Comparison of ENCODE assay signal across 34 cellular contexts in the genomic region with DNA sequence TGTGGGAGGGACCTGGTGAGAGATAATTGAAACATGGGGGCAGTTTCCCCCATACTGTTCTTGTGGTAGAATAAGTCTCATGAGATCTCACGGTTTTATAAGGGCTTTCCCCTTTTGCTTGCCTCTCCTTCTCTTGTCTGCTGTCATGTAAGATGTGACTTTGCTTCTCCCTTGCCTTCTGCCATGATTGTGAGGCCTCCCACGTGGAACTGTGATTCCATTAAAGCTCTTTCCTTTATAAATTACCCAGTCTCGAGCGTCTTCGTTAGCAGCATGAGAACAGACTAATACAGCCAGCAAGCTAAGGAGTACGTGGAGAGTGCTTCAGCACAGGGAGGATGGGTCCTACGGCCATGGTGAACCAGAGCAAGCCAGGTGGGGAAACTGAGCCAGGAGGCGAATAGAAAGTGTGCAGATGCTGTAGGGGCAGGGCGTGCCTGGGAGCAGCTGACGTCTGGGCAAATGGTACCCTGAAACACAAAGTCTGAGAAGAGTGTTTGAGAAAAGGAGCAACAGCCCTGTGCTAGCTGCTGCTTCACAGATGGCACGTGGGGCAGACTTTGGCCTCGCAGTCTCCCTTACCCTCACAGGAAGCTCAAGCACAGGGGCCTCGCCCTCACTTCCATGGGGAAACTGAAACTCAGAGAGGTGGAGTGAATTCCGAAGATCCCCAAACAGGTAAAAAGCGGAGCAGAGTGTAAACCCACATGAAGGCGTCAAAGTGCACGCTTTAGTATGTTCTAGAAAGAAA.
"Had no signal": no experiment of that assay in that cellular context is flagged by ENCODE, and none has a peak within 500 bp of the region (broad histone marks: within the 10 kb centered on the region; RNA-seq: fewer than 3 reads in every experiment).

No MANE protein-coding gene starts in this region.

- H3K9me3 ChIP-seq: adrenal gland, body of pancreas, breast epithelium had no signal

- H3K36me3 ChIP-seq: adrenal gland, brain microvascular endothelial cell, breast epithelium had no signal

- H3K36me3 Mint-ChIP-seq: activated CD4-positive, alpha-beta memory T cell treated with anti-CD3 and anti-CD28 coated beads for 36 hours; activated naive CD4-positive, alpha-beta T cell treated with anti-CD3 and anti-CD28 coated beads, Interleukin-2, amount 50 U/mL, for 72 hours; activated naive CD8-positive, alpha-beta T cell treated with anti-CD3 and anti-CD28 coated beads for 36 hours; T-cell had no signal

- H3K27me3 Mint-ChIP-seq: activated B cell treated with CpG ODN at 0.5 μM for 24 hours; activated CD4-positive, alpha-beta memory T cell treated with anti-CD3 and anti-CD28 coated beads for 36 hours; activated CD4-positive, alpha-beta T cell treated with anti-CD3 and anti-CD28 coated beads, Interleukin-2, amount 10 ng/mL, durations not matched to agents 24 days and 14 days; activated CD8-positive, alpha-beta T cell treated with anti-CD3 and anti-CD28 coated beads for 36 hours; activated T-helper 17 cell treated with anti-CD3 and anti-CD28 coated beads, Interleukin-2, amount 50 U/mL, for 72 hours had no signal

- DNase-seq: activated B cell treated with CpG ODN at 0.5 μM for 24 hours; activated CD4-positive, alpha-beta memory T cell treated with anti-CD3 and anti-CD28 coated beads for 36 hours; activated CD4-positive, alpha-beta T cell treated with anti-CD3 and anti-CD28 coated beads for 4 hours; activated CD4-positive, alpha-beta T cell treated with anti-CD3 and anti-CD28 coated beads, Interleukin-2, amount 10 ng/mL, durations not matched to agents 24 days and 14 days; activated CD4-positive, alpha-beta T cell treated with anti-CD3 and anti-CD28 coated beads, Interleukin-2, amount 50 U/mL, for 1 hour; activated CD4-positive, alpha-beta T cell treated with anti-CD3 and anti-CD28 coated beads, Interleukin-2, amount 50 U/mL, for 4 hours; activated CD4-positive, CD25-positive, alpha-beta regulatory T cell treated with anti-CD3 and anti-CD28 coated beads, Interleukin-2, amount 50 U/mL, for 72 hours; activated CD8-positive, alpha-beta memory T cell treated with anti-CD3 and anti-CD28 coated beads, Interleukin-2, amount 50 U/mL, for 4 hours; activated CD8-positive, alpha-beta T cell treated with anti-CD3 and anti-CD28 coated beads for 36 hours; activated effector memory CD4-positive, alpha-beta T cell treated with anti-CD3 and anti-CD28 coated beads, Interleukin-2, amount 50 U/mL, for 16 hours; activated gamma-delta T cell treated with Interleukin-2 at 50 U/mL for 16 hours; activated naive CD4-positive, alpha-beta T cell; activated naive CD4-positive, alpha-beta T cell treated with anti-CD3 and anti-CD28 coated beads for 36 hours; activated naive CD4-positive, alpha-beta T cell treated with anti-CD3 and anti-CD28 coated beads, Interleukin-2, amount 50 U/mL, for 16 hours; activated naive CD8-positive, alpha-beta T cell treated with anti-CD3 and anti-CD28 coated beads for 36 hours; activated T-cell treated with anti-CD3 and anti-CD28 coated beads for 4 hours; activated T-cell treated with anti-CD3 and anti-CD28 coated beads, Interleukin-2, amount 50 U/mL, for 1 hour; activated T-cell treated with anti-CD3 and anti-CD28 coated beads, Interleukin-2, amount 50 U/mL, for 4 hours; activated T-cell treated with anti-CD3 and anti-CD28 coated beads, Interleukin-2, amount 50 U/mL, for 72 hours; adrenal gland; amniotic stem cell; aorta; body of pancreas; brain microvascular endothelial cell; central memory CD4-positive, alpha-beta T cell; T-cell; T-helper 2 cell; T-helper 9 cell had no signal

- H3K9me3 Mint-ChIP-seq: activated B cell treated with CpG ODN at 0.5 μM for 24 hours; activated CD4-positive, alpha-beta memory T cell treated with anti-CD3 and anti-CD28 coated beads for 36 hours; activated CD4-positive, alpha-beta T cell treated with anti-CD3 and anti-CD28 coated beads, Interleukin-2, amount 10 ng/mL, durations not matched to agents 24 days and 14 days; activated CD8-positive, alpha-beta T cell treated with anti-CD3 and anti-CD28 coated beads for 36 hours; activated naive CD4-positive, alpha-beta T cell treated with anti-CD3 and anti-CD28 coated beads for 36 hours; activated naive CD4-positive, alpha-beta T cell treated with anti-CD3 and anti-CD28 coated beads, Interleukin-2, amount 50 U/mL, for 72 hours; activated naive CD8-positive, alpha-beta T cell treated with anti-CD3 and anti-CD28 coated beads for 36 hours; activated T-helper 1 cell treated with anti-CD3 and anti-CD28 coated beads, Interleukin-12 subunit alpha, Interleukin-12 subunit beta, Interleukin-2, Interleukin-4 antibody, amounts not matched to agents 30 ng/mL and 10 ng/mL and 1 ng/mL, durations not matched to agents 14 hours and 24 hours and 36 hours; activated T-helper 17 cell treated with anti-CD3 and anti-CD28 coated beads, Interleukin-2, amount 50 U/mL, for 72 hours; T-helper 2 cell treated with Interferon-gamma antibody and Interleukin-4, amounts not matched to agents 5 μg/mL and 100 μg/mL, for 36 hours had no signal

- H3K4me1 ChIP-seq: body of pancreas, breast epithelium had no signal

- H3K4me1 Mint-ChIP-seq: activated B cell treated with CpG ODN at 0.5 μM for 24 hours; activated CD4-positive, alpha-beta T cell treated with anti-CD3 and anti-CD28 coated beads, Interleukin-2, amount 10 ng/mL, durations not matched to agents 24 days and 14 days; activated naive CD8-positive, alpha-beta T cell treated with anti-CD3 and anti-CD28 coated beads for 36 hours; activated T-helper 17 cell treated with anti-CD3 and anti-CD28 coated beads, Interleukin-2, amount 50 U/mL, for 72 hours; T-cell had no signal

- H3K27ac Mint-ChIP-seq: activated B cell treated with CpG ODN at 0.5 μM for 24 hours; activated CD4-positive, alpha-beta memory T cell treated with anti-CD3 and anti-CD28 coated beads for 36 hours; activated CD4-positive, alpha-beta T cell treated with anti-CD3 and anti-CD28 coated beads, Interleukin-2, amount 10 ng/mL, durations not matched to agents 24 days and 14 days; activated CD8-positive, alpha-beta T cell treated with anti-CD3 and anti-CD28 coated beads for 36 hours; activated naive CD4-positive, alpha-beta T cell treated with anti-CD3 and anti-CD28 coated beads for 36 hours; activated naive CD4-positive, alpha-beta T cell treated with anti-CD3 and anti-CD28 coated beads, Interleukin-2, amount 50 U/mL, for 72 hours; activated naive CD8-positive, alpha-beta T cell treated with anti-CD3 and anti-CD28 coated beads for 36 hours; activated T-cell treated with anti-CD3 and anti-CD28 coated beads, Interleukin-2, amount 50 U/mL, for 72 hours; activated T-helper 1 cell treated with anti-CD3 and anti-CD28 coated beads, Interleukin-12 subunit alpha, Interleukin-12 subunit beta, Interleukin-2, Interleukin-4 antibody, amounts not matched to agents 30 ng/mL and 10 ng/mL and 1 ng/mL, durations not matched to agents 14 hours and 24 hours and 36 hours; activated T-helper 17 cell treated with anti-CD3 and anti-CD28 coated beads, Interleukin-2, amount 50 U/mL, for 72 hours; T-cell; T-helper 2 cell treated with Interferon-gamma antibody and Interleukin-4, amounts not matched to agents 5 μg/mL and 100 μg/mL, for 36 hours had no signal

- ATAC-seq: activated CD8-positive, alpha-beta T cell treated with anti-CD3 and anti-CD28 coated beads for 36 hours; activated naive CD4-positive, alpha-beta T cell treated with anti-CD3 and anti-CD28 coated beads, Interleukin-2, amount 50 U/mL, for 72 hours; activated T-cell treated with anti-CD3 and anti-CD28 coated beads, Interleukin-2, amount 50 U/mL, for 4 hours; activated T-cell treated with anti-CD3 and anti-CD28 coated beads, Interleukin-2, amount 50 U/mL, for 72 hours; activated T-helper 17 cell treated with anti-CD3 and anti-CD28 coated beads, Interleukin-2, amount 50 U/mL, for 72 hours; body of pancreas; T-cell had no signal

- H3K27ac ChIP-seq: adrenal gland, body of pancreas, brain microvascular endothelial cell, breast epithelium, VCaP had no signal

- H3K4me3 Mint-ChIP-seq: activated B cell treated with CpG ODN at 0.5 μM for 24 hours; activated CD4-positive, alpha-beta memory T cell treated with anti-CD3 and anti-CD28 coated beads for 36 hours; activated CD4-positive, alpha-beta T cell treated with anti-CD3 and anti-CD28 coated beads, Interleukin-2, amount 10 ng/mL, durations not matched to agents 24 days and 14 days; activated CD8-positive, alpha-beta T cell treated with anti-CD3 and anti-CD28 coated beads for 36 hours; activated naive CD4-positive, alpha-beta T cell treated with anti-CD3 and anti-CD28 coated beads for 36 hours; activated naive CD8-positive, alpha-beta T cell treated with anti-CD3 and anti-CD28 coated beads for 36 hours; activated T-cell treated with anti-CD3 and anti-CD28 coated beads, Interleukin-2, amount 50 U/mL, for 4 hours; activated T-cell treated with anti-CD3 and anti-CD28 coated beads, Interleukin-2, amount 50 U/mL, for 72 hours; activated T-helper 1 cell treated with anti-CD3 and anti-CD28 coated beads, Interleukin-12 subunit alpha, Interleukin-12 subunit beta, Interleukin-2, Interleukin-4 antibody, amounts not matched to agents 30 ng/mL and 10 ng/mL and 1 ng/mL, durations not matched to agents 14 hours and 24 hours and 36 hours; activated T-helper 17 cell treated with anti-CD3 and anti-CD28 coated beads, Interleukin-2, amount 50 U/mL, for 72 hours; T-cell; T-helper 2 cell treated with Interferon-gamma antibody and Interleukin-4, amounts not matched to agents 5 μg/mL and 100 μg/mL, for 36 hours had no signal

- H3K4me3 ChIP-seq: adrenal gland, body of pancreas, breast epithelium had no signal

- H3K27me3 ChIP-seq: adrenal gland, body of pancreas, brain microvascular endothelial cell, breast epithelium had no signal
